26 cellular contexts compared by ENCODE assay signal in the genomic region with DNA sequence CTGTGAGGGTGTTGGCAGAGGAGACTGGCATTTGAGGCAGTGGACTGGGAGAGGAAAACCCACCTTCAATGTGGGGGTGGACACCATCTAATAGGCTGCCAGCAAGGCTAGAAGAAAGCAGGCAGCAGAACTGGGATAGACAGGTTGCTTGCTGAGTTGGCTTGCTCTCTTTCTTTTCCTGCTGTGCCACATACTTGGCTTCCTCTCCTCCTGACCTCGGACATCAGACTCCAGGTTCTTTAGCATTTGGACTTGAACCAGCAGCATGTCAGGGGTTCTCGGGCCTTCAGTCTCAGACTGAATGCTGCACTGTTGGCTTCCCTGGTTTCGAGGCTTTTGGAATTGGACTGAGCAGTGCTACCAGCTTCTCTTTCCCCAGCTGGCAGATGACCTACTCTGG. TPM values are rescaled to one million over a fixed set of nuclear protein-coding genes. Genes with fewer than 3 reads are reported as not detected.
A peak's percentile ranks its signal among the peaks of the same experiment; 100 is the strongest.
DNase-seq lines count a peak whose midpoint lies in the region; ATAC-seq, FAIRE-seq and TF ChIP-seq lines count a peak whose summit lies in the region.
"Had no signal": no experiment of that assay in that cellular context is flagged by ENCODE, and none has a peak within 500 bp of the region (broad histone marks: within the 10 kb centered on the region; RNA-seq: fewer than 3 reads in every experiment).

No MANE protein-coding gene starts in this region.

- H3K14ac ChIP-seq in H1 (ENCODE audit: insufficient read length): no peak overlapping the region

- H2BK120ac ChIP-seq in H1 (replicated peaks; ENCODE audit: low read depth, low read length): no peak overlapping the region

- no peak overlapping the region for H3K23ac ChIP-seq in H1 (ENCODE audit: insufficient read length)

- H3K9ac ChIP-seq in OCI-LY3 (ENCODE audit: low read length): no peak overlapping the region
- H3K9ac ChIP-seq in H1 (replicated peaks in 1 of 4; ENCODE audit: extremely low read depth in 1 of 4, low read depth in 3 of 4, low read length in 3 of 4): no peak overlapping the region

- no peak overlapping the region for H2BK5ac ChIP-seq in H1 (ENCODE audit: low read depth, low read length)

- H3K9me3 ChIP-seq in OCI-LY3 (ENCODE audit: insufficient read depth, low read length) (no peaks in the 10 kb centered on the region), H1 (ENCODE audit: insufficient read depth in 2 of 2, low read depth in 1 of 2, low read length in 1 of 2) (peaks cover 0 to 3% of the 10 kb centered on the region in 2 experiments; a peak in 2 of 4 replicates)
- H3K9me3 ChIP-seq: BE2C had no signal

- H2AK5ac ChIP-seq in H1 (ENCODE audit: low read depth, low read length): no peak overlapping the region

- CTCF ChIA-PET in H1 (lab: Charles Lee; ENCODE audit: partially characterized antibody): interaction anchor here (1.8 kb wide), 1 partner anchor 13 kb away, joined by 5 read pairs; no protein-coding TSS in a partner anchor
- CTCF ChIA-PET in WTC11 (lab: Charles Lee): no interaction called here

- H3K4me1 ChIP-seq in OCI-LY3 (ENCODE audit: low read length) (no peaks in the 10 kb centered on the region), H1 (replicated peaks in 1 of 4; ENCODE audit: control insufficient read depth in 3 of 4, insufficient read depth in 4 of 4, low read length in 3 of 4) (peaks cover 0 to 5% (median 2%) of the 10 kb centered on the region in 4 experiments; a peak in 2 of 7 replicates)
- H3K4me1 ChIP-seq: BE2C had no signal

- no peak overlapping the region for H3K56ac ChIP-seq in H1 (replicated peaks; ENCODE audit: insufficient read length, low read depth, low read length)

- H3K27me3 ChIP-seq in OCI-LY3 (ENCODE audit: low read depth, low read length) (no peaks in the 10 kb centered on the region), H1 (replicated peaks in 1 of 4; ENCODE audit: control insufficient read depth in 3 of 4, extremely low read depth in 1 of 4, insufficient read depth in 3 of 4, low read length in 3 of 4) (no peaks in the 10 kb centered on the region)
- H3K27me3 ChIP-seq: BE2C had no signal

- peaks cover 23% of the 10 kb centered on the region for H3K4me1 Mint-ChIP-seq in WTC11
- H3K4me1 Mint-ChIP-seq: CD4-positive, CD25-positive, alpha-beta regulatory T cell; CD8-positive, alpha-beta memory T cell; IgD-negative memory B cell had no signal

- H3K4me3 Mint-ChIP-seq in WTC11: no peak overlapping the region
- H3K4me3 Mint-ChIP-seq: CD4-positive, CD25-positive, alpha-beta regulatory T cell; CD8-positive, alpha-beta memory T cell; H9; IgD-negative memory B cell had no signal

- H3K18ac ChIP-seq in H1 (ENCODE audit: extremely low read depth, low read length): no peak overlapping the region

- no peak for FAIRE-seq in H1 (lab: Jason Lieb, UNC)
- FAIRE-seq: A204.1, G401.6, GM12892, GM18507, HTR-8/SVneo had no signal

- no peak overlapping the region for H3K27ac Mint-ChIP-seq in WTC11
- H3K27ac Mint-ChIP-seq: CD4-positive, CD25-positive, alpha-beta regulatory T cell; H9; IgD-negative memory B cell had no signal

- no peaks in the 10 kb centered on the region for H3K36me3 ChIP-seq in OCI-LY3 (replicated peaks; ENCODE audit: low read depth, low read length)
- H3K36me3 ChIP-seq in H1 (ENCODE audit: control insufficient read depth in 2 of 4, insufficient read depth in 4 of 4, low read length in 3 of 4): no peaks in the 10 kb centered on the region
- H3K36me3 ChIP-seq: BE2C had no signal

- H2BK15ac ChIP-seq in H1 (ENCODE audit: low read length): no peak overlapping the region

- H3K4me3 ChIP-seq in OCI-LY3 (ENCODE audit: low read length) (no peak overlapping the region), H1 (ENCODE audit: extremely low read depth in 1 of 4, insufficient read depth in 2 of 4, low read depth in 3 of 4, low read length in 4 of 4) (no peak overlapping the region)

- WGBS in H1 (ENCODE audit: extremely low coverage in 1 of 2, insufficient coverage in 1 of 2, insufficient read length in 1 of 2, insufficient replicate concordance in 2 of 2, low coverage in 1 of 2, low lambda C conversion rate in 2 of 2, missing lambda C conversion rate in 1 of 2), 2 experiments: 88% methylated on average over 3 of the region's 3 CpGs; no CpG with 5 or more reads in 1 of the 2 experiments

- TF ChIP-seq RAD21 in Ishikawa (IDR thresholded peaks at IDR 0.05; ENCODE audit: low read depth): no peak
- no peak for TF ChIP-seq RAD21 in H1 (IDR thresholded peaks at IDR 0.05 in 1 of 2, conservative IDR thresholded peaks at IDR 0.05 in 1 of 2; ENCODE audit: low read depth in 2 of 2, low read length in 2 of 2)

- H3K79me1 ChIP-seq in H1 (ENCODE audit: low read depth, low read length): no peaks in the 10 kb centered on the region

- TF ChIP-seq POLR2A in H1 (IDR thresholded peaks at IDR 0.05; ENCODE audit: control extremely low read depth in 1 of 2, low read depth in 2 of 2, low read length in 2 of 2): no peak

- no peaks in the 10 kb centered on the region; the same call in 1 of the 2 replicates for H3K27me3 Mint-ChIP-seq in WTC11 (ENCODE audit: low read depth)
- H3K27me3 Mint-ChIP-seq: CD4-positive, CD25-positive, alpha-beta regulatory T cell; IgD-negative memory B cell had no signal

- DNase-seq in H1 (ENCODE audit: low read depth in 1 of 2, low spot score in 2 of 2): no peak
- no peak for DNase-seq in omental fat pad (ENCODE audit: low spot score)
- no peak for DNase-seq in WTC11 (ENCODE audit: low spot score)
- no peak for DNase-seq in NCI-H510A treated with DMSO at 0.1 percent for 48 hours (lab: John Stamatoyannopoulos, UW)
- DNase-seq: ACHN; BE2C; CD4-positive, CD25-positive, alpha-beta regulatory T cell; CD8-positive, alpha-beta memory T cell; COR-L47; DMS 273 treated with DMSO at 0.1 percent for 48 hours; DMS53; DND-41; EL; GOT3; H9; KG1 had no signal

- ATAC-seq in omental fat pad (ENCODE audit: low FRiP score) (peak; percentile 48), GM21526 (IDR thresholded peaks at IDR 0.05; ENCODE audit: low FRiP score, unreplicated experiment) (no peak), WTC11 (no peak), GM21528 (IDR thresholded peaks at IDR 0.05; ENCODE audit: low FRiP score, unreplicated experiment) (no peak)

- no peak overlapping the region for H2BK20ac ChIP-seq in H1 (ENCODE audit: low read length)

- H2BK12ac ChIP-seq in H1 (ENCODE audit: low read depth, low read length): no peak overlapping the region

- H3K9me3 Mint-ChIP-seq in WTC11: peaks cover 12% of the 10 kb centered on the region

- no peak overlapping the region for H4K91ac ChIP-seq in H1 (replicated peaks; ENCODE audit: insufficient read length, low read length)

- H4K5ac ChIP-seq in H1 (ENCODE audit: insufficient read length, low read depth, low read length): no peak overlapping the region

- no peak overlapping the region for H3K4ac ChIP-seq in H1 (replicated peaks; ENCODE audit: insufficient read length, low read depth, low read length)

- no peak overlapping the region for H3K27ac ChIP-seq in OCI-LY3 (ENCODE audit: low read length)
- H3K27ac ChIP-seq in H1 (ENCODE audit: low read depth, low read length): no peak overlapping the region

- H3K23me2 ChIP-seq in H1 (ENCODE audit: low read depth, low read length): no peaks in the 10 kb centered on the region

- no peak; the same call in 1 of the 2 replicates for TF ChIP-seq EP300 in Ishikawa (IDR thresholded peaks at IDR 0.05; ENCODE audit: borderline replicate concordance)
- TF ChIP-seq EP300 in H1 (IDR thresholded peaks at IDR 0.05; ENCODE audit: borderline replicate concordance in 1 of 2, low read depth in 2 of 2, low read length in 2 of 2): no peak

- TF ChIP-seq CTCF in OCI-LY3 (IDR thresholded peaks at IDR 0.05; ENCODE audit: low read depth, low read length) (no peak), H1 (IDR thresholded peaks at IDR 0.05; ENCODE audit: control extremely low read depth in 1 of 3, insufficient read depth in 1 of 3, low read depth in 1 of 3, low read length in 3 of 3) (no peak), omental fat pad (IDR thresholded peaks at IDR 0.05) (no peak), WTC11 (IDR thresholded peaks at IDR 0.05) (no peak)

- peaks cover 11% of the 10 kb centered on the region; the same call in 1 of the 2 replicates for H3K36me3 Mint-ChIP-seq in WTC11
- H3K36me3 Mint-ChIP-seq: CD4-positive, CD25-positive, alpha-beta regulatory T cell; CD8-positive, alpha-beta memory T cell; IgD-negative memory B cell had no signal

- H4K20me1 ChIP-seq in OCI-LY3 (ENCODE audit: insufficient read depth, low read length): no peaks in the 10 kb centered on the region
- H4K20me1 ChIP-seq in H1 (replicated peaks in 1 of 2; ENCODE audit: control insufficient read depth in 1 of 2, insufficient read depth in 2 of 2, low read length in 2 of 2): no peaks in the 10 kb centered on the region

- H3K4me2 ChIP-seq in OCI-LY3 (ENCODE audit: low read length) (no peak overlapping the region), H1 (ENCODE audit: insufficient read depth in 1 of 2, low read depth in 2 of 2, low read length in 2 of 2) (no peak overlapping the region)

- H3K79me2 ChIP-seq in OCI-LY3 (ENCODE audit: low read length) (no peaks in the 10 kb centered on the region), H1 (ENCODE audit: control insufficient read depth in 1 of 2, insufficient read depth in 2 of 2, low read length in 2 of 2) (no peaks in the 10 kb centered on the region)

- POLR2A ChIA-PET in H1 (lab: Charles Lee; ENCODE audit: partially characterized antibody): no interaction called here
- POLR2A ChIA-PET in WTC11 (lab: Charles Lee): no interaction called here

- H2AFZ ChIP-seq in OCI-LY3 (ENCODE audit: low read depth, low read length) (0 out of 2 replicates have a peak overlapping the region, but pooled peaks have one; percentile 8), H1 (ENCODE audit: low read length) (no peak overlapping the region)

- 0 out of 2 replicates have a peak overlapping the region, but pooled peaks have one; percentile 35 for H4K8ac ChIP-seq in H1 (ENCODE audit: extremely low read depth, insufficient read depth, low read length)

TF ChIP-seq in H1, 55 proteins besides CTCF, POLR2A, EP300 and RAD21 (continues in another document):
- no peak for TF ChIP-seq RFX5 (IDR thresholded peaks at IDR 0.05; ENCODE audit: borderline replicate concordance, low read depth, low read length)

TF ChIP-seq in WTC11, 78 proteins besides CTCF, POLR2A, EP300 and RAD21 (continues in another document):
- no peak for TF ChIP-seq FOXK1 (CRISPR knock-in tag; IDR thresholded peaks at IDR 0.05)
- no peak for TF ChIP-seq TEAD1 (CRISPR knock-in tag; IDR thresholded peaks at IDR 0.05)

RNA-seq across cellular contexts. Expression of gene DSEL, which starts 16.0 kb away (rescaled TPM):
- 20.6 and 22.8 TPM in 2 replicates for total RNA-seq in H1 (2021; fragmentation: NEBNext Ultra II Directional; extraction: Animal tissue kit (Norgen Biotek cat#: 25700))
- 1.8 and 3.0 TPM in 2 replicates for polyA plus RNA-seq in H1 (2011; rRNA removed)
- 2.6 TPM for polyA plus RNA-seq in H1 (2011; cell fraction: cytosol; rRNA removed)
- polyA plus RNA-seq in H1 (2011; cell fraction: nucleus; rRNA removed): 2.0 TPM
- 2.7 to 5.9 TPM (median 3.9 TPM) in 4 replicates for polyA plus RNA-seq in H1 (2012, experiment 1 of 2)
- 0.94 TPM for polyA plus RNA-seq in H1 (2012, experiment 2 of 2)
- 24.6 TPM for polyA plus RNA-seq in H1 (2013, experiment 1 of 2)
- polyA plus RNA-seq in H1 (2013, experiment 2 of 2): 25.3 TPM
- 16.5 and 23.2 TPM in 2 replicates for polyA minus RNA-seq in H1 (2011; rRNA and poly(A)+ RNA removed)
- 10.1 TPM for polyA minus RNA-seq in H1 (2011; cell fraction: cytosol; rRNA and poly(A)+ RNA removed)
- 38.6 TPM for polyA minus RNA-seq in H1 (2011; cell fraction: nucleus; rRNA and poly(A)+ RNA removed)
- total RNA-seq in omental fat pad (10 to 100 TPM; 13.1 to 28.7 (median 22.4) TPM), WTC11 (2021) (29.3 to 33.4 TPM (median 30.1 TPM) in 3 replicates)
- polyA plus RNA-seq: IgD-negative memory B cell had no signal
